ENCODE assay signal across 16 cellular contexts in genomic region chr12:1603621-1604020, GRCh38. TPM values are rescaled to one million over a fixed set of nuclear protein-coding genes. Genes with fewer than 3 reads are reported as not detected.
A peak's percentile ranks its signal among the peaks of the same experiment; 100 is the strongest.
DNase-seq lines count a peak whose midpoint lies in the region; ATAC-seq and TF ChIP-seq lines count a peak whose summit lies in the region.
"Had no signal": no experiment of that assay in that cellular context is flagged by ENCODE, and none has a peak within 500 bp of the region (broad histone marks: within the 10 kb centered on the region; RNA-seq: fewer than 3 reads in every experiment).

No MANE protein-coding gene starts in this region.

- no peak overlapping the region for H3K4me3 ChIP-seq in cardiac muscle cell
- H3K4me3 ChIP-seq in heart right ventricle, result no peak overlapping the region
- no peak overlapping the region for H3K4me3 ChIP-seq in fibroblast of mammary gland (ENCODE audit: control insufficient read depth, low read depth, low read length)
- no peak overlapping the region for H3K4me3 ChIP-seq in prostate gland
- H3K4me3 ChIP-seq in upper lobe of left lung, result no peak overlapping the region
- H3K4me3 ChIP-seq: SJCRH30 had no signal

- H3K4me3 Mint-ChIP-seq in activated T-helper 2 cell treated with anti-CD3 and anti-CD28 coated beads, Interferon-gamma antibody, Interleukin-2, Interleukin-4, amounts not matched to agents 10 μg/mL and 5 μg/mL and 100 μg/mL, durations not matched to agents 14 hours and 24 hours and 36 hours (ENCODE audit: low read depth), result no peak overlapping the region

- DNase-seq in cardiac muscle cell (ENCODE audit: low read depth in 1 of 2, low spot score in 1 of 2), result no peak
- DNase-seq in heart right ventricle, result no peak
- DNase-seq in activated T-helper 2 cell treated with anti-CD3 and anti-CD28 coated beads, Interferon-gamma antibody, Interleukin-2, Interleukin-4, amounts not matched to agents 10 μg/mL and 5 μg/mL and 100 μg/mL, durations not matched to agents 14 hours and 24 hours and 36 hours (ENCODE audit: low spot score), result no peak
- DNase-seq in fibroblast of mammary gland (ENCODE audit: low read depth), result peak; percentile 59
- no peak for DNase-seq in prostate gland (ENCODE audit: low spot score)
- no peak for DNase-seq in upper lobe of left lung
- DNase-seq in NCI-H2196 (lab: John Stamatoyannopoulos, UW; ENCODE audit: unreplicated experiment), result no peak
- DNase-seq: 8988T; H7; NCI-H1417 treated with DMSO at 0.1 percent for 48 hours; NCI-H2029; NCI-H2171; NCI-H446 treated with DMSO at 0.1 percent for 48 hours; NK-92 treated with Interleukin-12 subunit alpha and Interleukin-12 subunit beta, amount 100 ng/mL, for 24 hours; SJCRH30 had no signal

- TF ChIP-seq CTCF in cardiac muscle cell (IDR thresholded peaks at IDR 0.05; ENCODE audit: low read depth, low read length), result no peak
- no peak for TF ChIP-seq CTCF in heart right ventricle (IDR thresholded peaks at IDR 0.05)
- no peak for TF ChIP-seq CTCF in fibroblast of mammary gland (conservative IDR thresholded peaks at IDR 0.05; ENCODE audit: control insufficient read depth, insufficient read depth, low read depth, low read length)
- no peak for TF ChIP-seq CTCF in prostate gland (IDR thresholded peaks at IDR 0.05)
- TF ChIP-seq CTCF in upper lobe of left lung (IDR thresholded peaks at IDR 0.05), result no peak

- H3K36me3 Mint-ChIP-seq in activated T-helper 2 cell treated with anti-CD3 and anti-CD28 coated beads, Interferon-gamma antibody, Interleukin-2, Interleukin-4, amounts not matched to agents 10 μg/mL and 5 μg/mL and 100 μg/mL, durations not matched to agents 14 hours and 24 hours and 36 hours (ENCODE audit: low read depth), result no peaks in the 10 kb centered on the region

- TF ChIP-seq POLR2A in prostate gland (IDR thresholded peaks at IDR 0.05) (no peak), upper lobe of left lung (IDR thresholded peaks at IDR 0.05) (no peak)

- H3K4me1 ChIP-seq in cardiac muscle cell (ENCODE audit: low read depth), result peaks cover 16% of the 10 kb centered on the region
- peaks cover 6 to 42% (median 17%) of the 10 kb centered on the region in 9 donors for H3K4me1 ChIP-seq in heart right ventricle
- H3K4me1 ChIP-seq in prostate gland (replicated peaks), result peaks cover 18% of the 10 kb centered on the region
- peaks cover 19 to 34% (median 27%) of the 10 kb centered on the region in 4 donors for H3K4me1 ChIP-seq in upper lobe of left lung

- no peaks in the 10 kb centered on the region for H3K9me3 Mint-ChIP-seq in activated T-helper 2 cell treated with anti-CD3 and anti-CD28 coated beads, Interferon-gamma antibody, Interleukin-2, Interleukin-4, amounts not matched to agents 10 μg/mL and 5 μg/mL and 100 μg/mL, durations not matched to agents 14 hours and 24 hours and 36 hours

- H3K27ac ChIP-seq in cardiac muscle cell (peak overlapping the region; percentile 46), heart right ventricle (no peak overlapping the region), prostate gland (peak overlapping the region; percentile 88 to 92), upper lobe of left lung (no peak overlapping the region)
- H3K27ac ChIP-seq: SJCRH30 had no signal

- peaks cover 32% of the 10 kb centered on the region for H3K4me1 Mint-ChIP-seq in activated T-helper 2 cell treated with anti-CD3 and anti-CD28 coated beads, Interferon-gamma antibody, Interleukin-2, Interleukin-4, amounts not matched to agents 10 μg/mL and 5 μg/mL and 100 μg/mL, durations not matched to agents 14 hours and 24 hours and 36 hours (ENCODE audit: low read depth)

- intact Hi-C loops in heart right ventricle (cut with DNase I) (no loop called here), prostate gland (cut with DNase I) (no loop called here)
- intact Hi-C loops in activated T-helper 2 cell treated with anti-CD3 and anti-CD28 coated beads, Interferon-gamma antibody, Interleukin-2, Interleukin-4, amounts not matched to agents 10 μg/mL and 5 μg/mL and 100 μg/mL, durations not matched to agents 14 hours and 24 hours and 36 hours (cut with micrococcal nuclease), result loop anchor here (10.0 kb wide), 1 partner anchor 91 kb away; the partner anchor contains the start of gene ADIPOR2

- H3K36me3 ChIP-seq in cardiac muscle cell (no peaks in the 10 kb centered on the region), heart right ventricle (no peaks in the 10 kb centered on the region), prostate gland (no peaks in the 10 kb centered on the region), upper lobe of left lung (no peaks in the 10 kb centered on the region)
- H3K36me3 ChIP-seq: SJCRH30 had no signal

- no peak for TF ChIP-seq EP300 in upper lobe of left lung (IDR thresholded peaks at IDR 0.05)

- H3K27ac Mint-ChIP-seq in activated T-helper 2 cell treated with anti-CD3 and anti-CD28 coated beads, Interferon-gamma antibody, Interleukin-2, Interleukin-4, amounts not matched to agents 10 μg/mL and 5 μg/mL and 100 μg/mL, durations not matched to agents 14 hours and 24 hours and 36 hours, result peak overlapping the region; percentile 31

- 83 to 87% methylated on average over 6 of the region's 6 CpGs for WGBS in heart right ventricle, 2 donors
- 76% methylated on average over 6 of the region's 6 CpGs for WGBS in prostate gland
- WGBS in upper lobe of left lung, 2 donors, result 85 to 94% methylated on average over 6 of the region's 6 CpGs

- H3K27me3 ChIP-seq in cardiac muscle cell (no peaks in the 10 kb centered on the region), heart right ventricle (no peaks in the 10 kb centered on the region), prostate gland (replicated peaks; ENCODE audit: insufficient read depth) (no peaks in the 10 kb centered on the region), upper lobe of left lung (no peaks in the 10 kb centered on the region)
- H3K27me3 ChIP-seq: SJCRH30 had no signal

- H3K27me3 Mint-ChIP-seq in activated T-helper 2 cell treated with anti-CD3 and anti-CD28 coated beads, Interferon-gamma antibody, Interleukin-2, Interleukin-4, amounts not matched to agents 10 μg/mL and 5 μg/mL and 100 μg/mL, durations not matched to agents 14 hours and 24 hours and 36 hours (ENCODE audit: low read depth), result peaks cover 2% of the 10 kb centered on the region

- ATAC-seq in heart right ventricle (no peak), GM21381 (IDR thresholded peaks at IDR 0.05; ENCODE audit: unreplicated experiment) (no peak), upper lobe of left lung (ENCODE audit: low FRiP score in 2 of 2) (no peak)

- H3K9me3 ChIP-seq in cardiac muscle cell (ENCODE audit: low read depth) (no peaks in the 10 kb centered on the region), heart right ventricle (no peaks in the 10 kb centered on the region), prostate gland (no peaks in the 10 kb centered on the region), upper lobe of left lung (no peaks in the 10 kb centered on the region)
- H3K9me3 ChIP-seq: SJCRH30 had no signal

RNA-seq across cellular contexts. Expression of gene FBXL14, which starts 9.2 kb away (rescaled TPM):
- total RNA-seq in cardiac muscle cell (22.4 and 27.8 TPM in 2 replicates), heart right ventricle (1 to 10 TPM; 4.8 to 8.4 (median 7.0) TPM), prostate gland (10 to 100 TPM; 21.3 to 28.7 TPM), upper lobe of left lung (10 to 100 TPM in 4 of 6 donors, 1 to 10 TPM in 2; 8.5 to 22.0 (median 14.4) TPM)
- polyA plus RNA-seq in cardiac muscle cell (17.8 and 34.3 TPM in 2 replicates), heart right ventricle (1 to 10 TPM; 1.5 to 4.4 TPM)
- total RNA-seq in activated T-helper 2 cell treated with anti-CD3 and anti-CD28 coated beads, Interferon-gamma antibody, Interleukin-2, Interleukin-4, amounts not matched to agents 10 μg/mL and 5 μg/mL and 100 μg/mL, durations not matched to agents 14 hours and 24 hours and 36 hours, result 18.9 and 20.6 TPM in 2 replicates

RNA-seq across cellular contexts. Expression of gene WNT5B, which starts 25.4 kb away (rescaled TPM):
- 152 and 206 TPM in 2 replicates for total RNA-seq in cardiac muscle cell
- polyA plus RNA-seq in cardiac muscle cell, result 170 and 240 TPM in 2 replicates
- 1 to 10 TPM in 5 of 10 donors, under 1 TPM in 5; 0.34 to 2.5 (median 1.2) TPM for total RNA-seq in heart right ventricle
- 1 to 10 TPM; 1.6 to 2.4 TPM for polyA plus RNA-seq in heart right ventricle
- 0.76 and 0.82 TPM in 2 replicates for total RNA-seq in activated T-helper 2 cell treated with anti-CD3 and anti-CD28 coated beads, Interferon-gamma antibody, Interleukin-2, Interleukin-4, amounts not matched to agents 10 μg/mL and 5 μg/mL and 100 μg/mL, durations not matched to agents 14 hours and 24 hours and 36 hours
- 10 to 100 TPM; 34.6 to 65.4 TPM for total RNA-seq in prostate gland
- total RNA-seq in upper lobe of left lung, result 1 to 10 TPM in 5 of 6 donors, not detected in 1; 5.8 to 9.7 (median 7.0) TPM

Comparison
In these comparisons a context has a peak if more than half of its experiments do, and no peak if none do; other contexts are left out.
1. H3K27ac ChIP-seq: peak in cardiac muscle cell (single experiment) and prostate gland (2 of 2); none in heart right ventricle (0 of 10) and upper lobe of left lung (0 of 4).